Comparison of ENCODE assay signal across 24 cellular contexts in the genomic region with DNA sequence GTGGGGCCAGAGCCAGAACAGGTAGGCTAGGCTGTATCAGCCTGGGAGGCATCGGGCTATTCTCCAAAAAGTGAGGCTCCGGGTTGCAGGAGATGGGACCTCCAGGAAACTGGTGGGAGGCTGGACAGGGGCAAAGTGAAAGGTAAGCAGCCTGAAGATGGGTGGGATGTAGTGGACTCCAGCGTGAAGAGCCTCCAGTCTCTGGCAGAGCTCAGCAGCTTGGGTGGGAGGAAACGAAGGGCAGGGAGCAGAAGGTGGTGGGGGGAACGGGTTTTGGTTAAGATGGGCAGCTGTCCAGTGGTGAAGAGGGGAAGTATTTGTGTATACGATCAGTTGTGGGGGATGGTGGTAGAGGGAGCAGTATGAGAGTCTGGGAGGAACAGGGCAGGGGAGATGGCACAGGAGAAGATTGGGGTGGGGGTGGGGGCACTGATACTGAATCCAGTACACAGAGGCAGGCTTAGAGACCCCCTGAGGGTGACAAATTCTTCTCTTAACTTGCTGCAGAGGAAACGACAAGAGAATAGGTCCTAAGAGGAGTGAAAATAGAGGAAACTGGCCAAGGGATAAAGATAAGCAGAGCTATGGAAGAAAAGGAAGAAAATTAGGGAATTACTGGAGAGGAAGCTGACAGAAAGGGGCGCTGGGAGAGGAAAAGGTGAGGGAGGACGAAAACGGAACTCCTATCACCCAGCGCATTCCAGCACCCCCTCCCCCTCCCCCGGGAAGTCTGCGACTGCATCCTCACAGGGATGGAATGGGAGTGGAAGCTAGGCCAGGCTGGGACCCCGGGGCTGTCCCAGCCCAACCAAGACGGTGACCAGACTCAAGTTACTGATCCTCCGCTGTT. TPM values are rescaled to one million over a fixed set of nuclear protein-coding genes. Genes with fewer than 3 reads are reported as not detected.
DNase-seq lines count a peak whose midpoint lies in the region; ATAC-seq, FAIRE-seq and TF ChIP-seq lines count a peak whose summit lies in the region.
"Had no signal": no experiment of that assay in that cellular context is flagged by ENCODE, and none has a peak within 500 bp of the region (broad histone marks: within the 10 kb centered on the region; RNA-seq: fewer than 3 reads in every experiment).

No MANE protein-coding gene starts in this region.

- no peak for TF ChIP-seq EP300 in H1 (IDR thresholded peaks at IDR 0.05; ENCODE audit: borderline replicate concordance in 1 of 2, low read depth in 2 of 2, low read length in 2 of 2)
- no peak for TF ChIP-seq EP300 in upper lobe of left lung (IDR thresholded peaks at IDR 0.05)

- no peak overlapping the region for H3K56ac ChIP-seq in H1 (replicated peaks; ENCODE audit: insufficient read length, low read depth, low read length)

- H2BK20ac ChIP-seq in H1 (ENCODE audit: low read length) = 0 out of 2 replicates have a peak overlapping the region, but pooled peaks have one; percentile 61

- no peak overlapping the region for H3K4ac ChIP-seq in H1 (replicated peaks; ENCODE audit: insufficient read length, low read depth, low read length)

- no peak overlapping the region for H3K4me3 ChIP-seq in CD4-positive, alpha-beta memory T cell (ENCODE audit: low read length in 2 of 2)
- H3K4me3 ChIP-seq in HUES64 (ENCODE audit: low read length) (peak overlapping the region; percentile 59; the same call in 1 of the 2 replicates), H1 (ENCODE audit: extremely low read depth in 1 of 4, insufficient read depth in 2 of 4, low read depth in 3 of 4, low read length in 4 of 4) (peak overlapping the region in 1 of 4 experiments; percentile 70; a peak in 3 of 8 replicates), upper lobe of left lung (no peak overlapping the region), WERI-Rb-1 (ENCODE audit: low read depth, low read length) (no peak overlapping the region)
- H3K4me3 ChIP-seq: left lung, PC-9, smooth muscle cell, thoracic aorta had no signal

- DNase-seq in CD4-positive, alpha-beta memory T cell = no peak
- no peak for DNase-seq in H1 (ENCODE audit: low read depth in 1 of 2, low spot score in 2 of 2)
- DNase-seq in natural killer cell treated with Interleukin-12 subunit alpha and Interleukin-12 subunit beta and Interleukin-15 and Interleukin-18, amount 100 ng/mL, for 72 hours (ENCODE audit: low spot score) = peak; percentile 22
- DNase-seq in upper lobe of left lung = no peak
- DNase-seq in putamen (ENCODE audit: low spot score) = no peak
- DNase-seq in NCI-H226 = no peak
- no peak for DNase-seq in WERI-Rb-1
- DNase-seq: activated CD8-positive, alpha-beta T cell treated with anti-CD3 and anti-CD28 coated beads for 36 hours; amniotic stem cell; cerebellar nuclear complex; COR-L47; hypothalamus; KBM-7; left lung; NCI-H2107; NCI-H774; PC-9; stimulated activated CD4-positive, alpha-beta T cell treated with anti-CD3 and anti-CD28 coated beads, Interleukin-4, amount 100 ng/mL, for 4 hours had no signal

- 6% methylated on average over 14 of the region's 16 CpGs for WGBS in HUES64
- 11% methylated on average over 11 of the region's 16 CpGs; no CpG with 5 or more reads in 1 of the 2 experiments for WGBS in H1 (ENCODE audit: extremely low coverage in 1 of 2, insufficient coverage in 1 of 2, insufficient read length in 1 of 2, insufficient replicate concordance in 2 of 2, low coverage in 1 of 2, low lambda C conversion rate in 2 of 2, missing lambda C conversion rate in 1 of 2), 2 experiments
- WGBS in upper lobe of left lung, 2 donors = 3 to 7% methylated on average over 16 of the region's 16 CpGs

- H3K27me3 Mint-ChIP-seq in CD4-positive, alpha-beta memory T cell = peaks cover 59 to 63% of the 10 kb centered on the region in 2 donors
- peaks cover 43 to 47% of the 10 kb centered on the region in 2 donors for H3K27me3 Mint-ChIP-seq in natural killer cell treated with Interleukin-12 subunit alpha and Interleukin-12 subunit beta and Interleukin-15 and Interleukin-18, amount 100 ng/mL, for 72 hours

- H4K5ac ChIP-seq in H1 (ENCODE audit: insufficient read length, low read depth, low read length) = no peak overlapping the region

- H3K14ac ChIP-seq in H1 (ENCODE audit: insufficient read length) = no peak overlapping the region

- no peaks in the 10 kb centered on the region for H3K79me2 ChIP-seq in H1 (ENCODE audit: control insufficient read depth in 1 of 2, insufficient read depth in 2 of 2, low read length in 2 of 2)

- CTCF ChIA-PET in CD4-positive, alpha-beta memory T cell (lab: Charles Lee; ENCODE audit: partially characterized antibody) = interaction anchor here (1.6 kb wide), 1 partner anchor 27 kb away, joined by 5 read pairs; a partner anchor contains a TSS
- CTCF ChIA-PET in H1 (lab: Charles Lee; ENCODE audit: partially characterized antibody) = interaction anchor here (0.7 to 24.3 kb wide), 15 partner anchors 11 to 263 kb away, joined by 3 to 497 read pairs (median 5); a partner anchor contains a TSS

- H4K91ac ChIP-seq in H1 (replicated peaks; ENCODE audit: insufficient read length, low read length) = no peak overlapping the region

- TF ChIP-seq POLR2A in H1 (IDR thresholded peaks at IDR 0.05; ENCODE audit: control extremely low read depth in 1 of 2, low read depth in 2 of 2, low read length in 2 of 2) (no peak), upper lobe of left lung (IDR thresholded peaks at IDR 0.05) (no peak)

- no peak overlapping the region for H3K27ac ChIP-seq in CD4-positive, alpha-beta memory T cell (ENCODE audit: low read depth, low read length)
- H3K27ac ChIP-seq in HUES64 (ENCODE audit: low read depth, low read length) (no peak overlapping the region), H1 (ENCODE audit: low read depth, low read length) (no peak overlapping the region), upper lobe of left lung (no peak overlapping the region), WERI-Rb-1 (no peak overlapping the region)
- H3K27ac ChIP-seq: left lung, PC-9 had no signal

- H2BK12ac ChIP-seq in H1 (ENCODE audit: low read depth, low read length) = peak overlapping the region; percentile 84; the same call in 1 of the 2 replicates

- H3K36me3 ChIP-seq in CD4-positive, alpha-beta memory T cell (ENCODE audit: insufficient read depth, low read length) = no peaks in the 10 kb centered on the region
- H3K36me3 ChIP-seq in HUES64 (ENCODE audit: insufficient read depth, low read length) (no peaks in the 10 kb centered on the region), H1 (ENCODE audit: control insufficient read depth in 2 of 4, insufficient read depth in 4 of 4, low read length in 3 of 4) (peaks cover 0 to 6% (median 0%) of the 10 kb centered on the region in 4 experiments; a peak in 1 of 8 replicates), upper lobe of left lung (no peaks in the 10 kb centered on the region), WERI-Rb-1 (no peaks in the 10 kb centered on the region)
- H3K36me3 ChIP-seq: left lung, thoracic aorta had no signal

- H3K23me2 ChIP-seq in H1 (ENCODE audit: low read depth, low read length) = peaks cover 24% of the 10 kb centered on the region; the same call in 1 of the 2 replicates

- intact Hi-C loops in CD4-positive, alpha-beta memory T cell (cut with micrococcal nuclease) = no loop called here

- no peak overlapping the region for H3K23ac ChIP-seq in H1 (ENCODE audit: insufficient read length)

- peaks cover 0 to 3% of the 10 kb centered on the region in 2 donors for H3K36me3 Mint-ChIP-seq in CD4-positive, alpha-beta memory T cell
- H3K36me3 Mint-ChIP-seq in natural killer cell treated with Interleukin-12 subunit alpha and Interleukin-12 subunit beta and Interleukin-15 and Interleukin-18, amount 100 ng/mL, for 72 hours = no peaks in the 10 kb centered on the region

- H3K4me1 Mint-ChIP-seq in CD4-positive, alpha-beta memory T cell = peaks cover 16 to 42% (median 26%) of the 10 kb centered on the region in 4 donors
- H3K4me1 Mint-ChIP-seq in natural killer cell treated with Interleukin-12 subunit alpha and Interleukin-12 subunit beta and Interleukin-15 and Interleukin-18, amount 100 ng/mL, for 72 hours (ENCODE audit: low read depth in 2 of 2) = peaks cover 10 to 20% of the 10 kb centered on the region in 2 donors

- no peak overlapping the region for H2AFZ ChIP-seq in H1 (ENCODE audit: low read length)
- H2AFZ ChIP-seq: PC-9 had no signal

- no peak overlapping the region; the same call in none of the 2 replicates for H4K8ac ChIP-seq in H1 (ENCODE audit: extremely low read depth, insufficient read depth, low read length)

- peaks cover 0 to under 1% (median 0%) of the 10 kb centered on the region in 8 donors for H3K9me3 Mint-ChIP-seq in CD4-positive, alpha-beta memory T cell
- no peaks in the 10 kb centered on the region for H3K9me3 Mint-ChIP-seq in natural killer cell treated with Interleukin-12 subunit alpha and Interleukin-12 subunit beta and Interleukin-15 and Interleukin-18, amount 100 ng/mL, for 72 hours
- H3K9me3 Mint-ChIP-seq: activated CD8-positive, alpha-beta T cell treated with anti-CD3 and anti-CD28 coated beads for 36 hours; activated T-helper 2 cell treated with anti-CD3 and anti-CD28 coated beads, Interferon-gamma antibody, Interleukin-2, Interleukin-4, amounts not matched to agents 10 μg/mL and 5 μg/mL and 100 μg/mL, durations not matched to agents 14 hours and 24 hours and 36 hours had no signal

- ATAC-seq in natural killer cell treated with Interleukin-12 subunit alpha and Interleukin-12 subunit beta and Interleukin-15 and Interleukin-18, amount 100 ng/mL, for 72 hours = no peak
- ATAC-seq in upper lobe of left lung (ENCODE audit: low FRiP score in 2 of 2) = no peak
- ATAC-seq: activated CD8-positive, alpha-beta T cell treated with anti-CD3 and anti-CD28 coated beads for 36 hours; left lung had no signal

- H3K9me3 ChIP-seq in CD4-positive, alpha-beta memory T cell (ENCODE audit: control insufficient read depth in 1 of 2, low read length in 2 of 2) = no peaks in the 10 kb centered on the region
- H3K9me3 ChIP-seq in HUES64 (ENCODE audit: insufficient read depth, low read depth, low read length) (no peaks in the 10 kb centered on the region), H1 (ENCODE audit: insufficient read depth in 2 of 2, low read depth in 1 of 2, low read length in 1 of 2) (no peaks in the 10 kb centered on the region), upper lobe of left lung (no peaks in the 10 kb centered on the region), WERI-Rb-1 (ENCODE audit: severe bottlenecking) (peaks cover 7% of the 10 kb centered on the region)
- H3K9me3 ChIP-seq: left lung, thoracic aorta had no signal

- H3K9ac ChIP-seq in HUES64 (ENCODE audit: low read depth, low read length) = no peak overlapping the region
- H3K9ac ChIP-seq in H1 (replicated peaks in 1 of 4; ENCODE audit: extremely low read depth in 1 of 4, low read depth in 3 of 4, low read length in 3 of 4) = no peak overlapping the region

- peak overlapping the region; percentile 94 to 97 for H3K4me2 ChIP-seq in H1 (ENCODE audit: insufficient read depth in 1 of 2, low read depth in 2 of 2, low read length in 2 of 2)
- H3K4me2 ChIP-seq: smooth muscle cell had no signal

- H4K20me1 ChIP-seq in H1 (replicated peaks in 1 of 2; ENCODE audit: control insufficient read depth in 1 of 2, insufficient read depth in 2 of 2, low read length in 2 of 2) = peaks cover 4 to 5% of the 10 kb centered on the region in 2 experiments

- no peak overlapping the region; the same call in 1 of the 2 replicates for H2BK15ac ChIP-seq in H1 (ENCODE audit: low read length)

- H3K27ac Mint-ChIP-seq in CD4-positive, alpha-beta memory T cell = peak overlapping the region in 1 of 7 donors; percentile 79
- H3K27ac Mint-ChIP-seq in natural killer cell treated with Interleukin-12 subunit alpha and Interleukin-12 subunit beta and Interleukin-15 and Interleukin-18, amount 100 ng/mL, for 72 hours = no peak overlapping the region
- H3K27ac Mint-ChIP-seq: activated CD8-positive, alpha-beta T cell treated with anti-CD3 and anti-CD28 coated beads for 36 hours; activated T-helper 2 cell treated with anti-CD3 and anti-CD28 coated beads, Interferon-gamma antibody, Interleukin-2, Interleukin-4, amounts not matched to agents 10 μg/mL and 5 μg/mL and 100 μg/mL, durations not matched to agents 14 hours and 24 hours and 36 hours; progenitor cell of endocrine pancreas had no signal

- no peak for TF ChIP-seq RAD21 in H1 (IDR thresholded peaks at IDR 0.05 in 1 of 2, conservative IDR thresholded peaks at IDR 0.05 in 1 of 2; ENCODE audit: low read depth in 2 of 2, low read length in 2 of 2)

- POLR2A ChIA-PET in CD4-positive, alpha-beta memory T cell (lab: Charles Lee; ENCODE audit: partially characterized antibody) = no interaction called here
- POLR2A ChIA-PET in H1 (lab: Charles Lee; ENCODE audit: partially characterized antibody) = interaction anchor here (1.0 to 1.9 kb wide), 6 partner anchors 9 to 49 kb away, joined by 3 to 8 read pairs (median 4); no protein-coding TSS in a partner anchor

- no peak overlapping the region for H3K18ac ChIP-seq in H1 (ENCODE audit: extremely low read depth, low read length)

- no peak for FAIRE-seq in H1 (lab: Jason Lieb, UNC)
- FAIRE-seq: endometrium had no signal

- peaks cover 34% of the 10 kb centered on the region for H3K4me1 ChIP-seq in CD4-positive, alpha-beta memory T cell (ENCODE audit: insufficient read depth, low read length)
- peaks cover 27% of the 10 kb centered on the region for H3K4me1 ChIP-seq in HUES64 (ENCODE audit: insufficient read depth, low read length)
- peaks cover 16 to 41% (median 23%) of the 10 kb centered on the region in 4 experiments for H3K4me1 ChIP-seq in H1 (replicated peaks in 1 of 4; ENCODE audit: control insufficient read depth in 3 of 4, insufficient read depth in 4 of 4, low read length in 3 of 4)
- peaks cover 36 to 45% (median 41%) of the 10 kb centered on the region in 4 donors for H3K4me1 ChIP-seq in upper lobe of left lung

- no peak overlapping the region for H2BK120ac ChIP-seq in H1 (replicated peaks; ENCODE audit: low read depth, low read length)

- H3K4me3 Mint-ChIP-seq in CD4-positive, alpha-beta memory T cell = peak overlapping the region in 7 of 8 donors; percentile 13 to 80 (median 22)
- H3K4me3 Mint-ChIP-seq in natural killer cell treated with Interleukin-12 subunit alpha and Interleukin-12 subunit beta and Interleukin-15 and Interleukin-18, amount 100 ng/mL, for 72 hours = peak overlapping the region; percentile 13

- H2AK5ac ChIP-seq in H1 (ENCODE audit: low read depth, low read length) = peak overlapping the region; percentile 92

- H3K27me3 ChIP-seq in CD4-positive, alpha-beta memory T cell (ENCODE audit: insufficient read depth, low read length) = peaks cover 61% of the 10 kb centered on the region
- peaks cover 100% of the 10 kb centered on the region for H3K27me3 ChIP-seq in HUES64 (ENCODE audit: insufficient read depth, low read length)
- peaks cover 68 to 92% (median 80%) of the 10 kb centered on the region in 4 experiments for H3K27me3 ChIP-seq in H1 (replicated peaks in 1 of 4; ENCODE audit: control insufficient read depth in 3 of 4, extremely low read depth in 1 of 4, insufficient read depth in 3 of 4, low read length in 3 of 4)
- peaks cover 0 to 70% (median 41%) of the 10 kb centered on the region in 4 donors for H3K27me3 ChIP-seq in upper lobe of left lung
- peaks cover 22% of the 10 kb centered on the region for H3K27me3 ChIP-seq in WERI-Rb-1 (ENCODE audit: insufficient read depth, low read depth, severe bottlenecking)

- H2BK5ac ChIP-seq in H1 (ENCODE audit: low read depth, low read length) = no peak overlapping the region; the same call in 1 of the 2 replicates

- TF ChIP-seq CTCF in H1 (IDR thresholded peaks at IDR 0.05; ENCODE audit: control extremely low read depth in 1 of 3, insufficient read depth in 1 of 3, low read depth in 1 of 3, low read length in 3 of 3) (no peak), upper lobe of left lung (IDR thresholded peaks at IDR 0.05) (no peak), WERI-Rb-1 (IDR thresholded peaks at IDR 0.05; ENCODE audit: low read depth, low read length) (no peak)

- no peaks in the 10 kb centered on the region for H3K79me1 ChIP-seq in H1 (ENCODE audit: low read depth, low read length)

RNA-seq across cellular contexts. Expression of a gene that starts 2.9 kb away (rescaled TPM):
- not detected for total RNA-seq in CD4-positive, alpha-beta memory T cell
- polyA plus RNA-seq in CD4-positive, alpha-beta memory T cell = not detected
- polyA plus RNA-seq in HUES64 (2013, experiment 1 of 2) = 1.7 TPM
- 1.9 TPM for polyA plus RNA-seq in HUES64 (2013, experiment 2 of 2)
- total RNA-seq in H1 (2021; fragmentation: NEBNext Ultra II Directional; extraction: Animal tissue kit (Norgen Biotek cat#: 25700)) = 4.8 and 4.9 TPM in 2 replicates
- polyA plus RNA-seq in H1 (2011; rRNA removed) = 2.4 and 3.3 TPM in 2 replicates
- 2.8 TPM for polyA plus RNA-seq in H1 (2011; cell fraction: cytosol; rRNA removed)
- polyA plus RNA-seq in H1 (2011; cell fraction: nucleus; rRNA removed) = 3.5 TPM
- 2.2 to 3.8 TPM (median 3.0 TPM) in 4 replicates for polyA plus RNA-seq in H1 (2012, experiment 1 of 2)
- 1.8 TPM for polyA plus RNA-seq in H1 (2012, experiment 2 of 2)
- polyA plus RNA-seq in H1 (2013, experiment 1 of 2) = 3.2 TPM
- 3.2 TPM for polyA plus RNA-seq in H1 (2013, experiment 2 of 2)
- polyA minus RNA-seq in H1 (2011; rRNA and poly(A)+ RNA removed) = 1.1 and 2.1 TPM in 2 replicates
- polyA minus RNA-seq in H1 (2011; cell fraction: cytosol; rRNA and poly(A)+ RNA removed) = 3.4 TPM
- 3.5 TPM for polyA minus RNA-seq in H1 (2011; cell fraction: nucleus; rRNA and poly(A)+ RNA removed)
- not detected for total RNA-seq in natural killer cell treated with Interleukin-12 subunit alpha and Interleukin-12 subunit beta and Interleukin-15 and Interleukin-18, amount 100 ng/mL, for 72 hours
- total RNA-seq in upper lobe of left lung = not detected
- total RNA-seq: activated CD8-positive, alpha-beta T cell treated with anti-CD3 and anti-CD28 coated beads for 36 hours; activated T-helper 2 cell treated with anti-CD3 and anti-CD28 coated beads, Interferon-gamma antibody, Interleukin-2, Interleukin-4, amounts not matched to agents 10 μg/mL and 5 μg/mL and 100 μg/mL, durations not matched to agents 14 hours and 24 hours and 36 hours; left lung; PC-9; smooth muscle cell; thoracic aorta had no signal
- polyA plus RNA-seq: smooth muscle cell had no signal

RNA-seq across cellular contexts. Expression of a gene that starts 27.2 kb away (rescaled TPM):
- total RNA-seq in CD4-positive, alpha-beta memory T cell = not detected
- polyA plus RNA-seq in CD4-positive, alpha-beta memory T cell = under 1 TPM in 1 of 2 donors, not detected in 1; 0.58 TPM
- 3.8 TPM for polyA plus RNA-seq in HUES64 (2013, experiment 1 of 2)
- 3.2 TPM for polyA plus RNA-seq in HUES64 (2013, experiment 2 of 2)
- 10.7 and 11.5 TPM in 2 replicates for total RNA-seq in H1 (2021; fragmentation: NEBNext Ultra II Directional; extraction: Animal tissue kit (Norgen Biotek cat#: 25700))
- polyA plus RNA-seq in H1 (2011; rRNA removed) = 4.2 and 4.5 TPM in 2 replicates
- polyA plus RNA-seq in H1 (2011; cell fraction: cytosol; rRNA removed) = 8.9 TPM
- polyA plus RNA-seq in H1 (2011; cell fraction: nucleus; rRNA removed) = 5.4 TPM
- polyA plus RNA-seq in H1 (2012, experiment 1 of 2) = 7.2 to 11.0 TPM (median 10.2 TPM) in 4 replicates
- 9.2 TPM for polyA plus RNA-seq in H1 (2012, experiment 2 of 2)
- 5.3 TPM for polyA plus RNA-seq in H1 (2013, experiment 1 of 2)
- 6.1 TPM for polyA plus RNA-seq in H1 (2013, experiment 2 of 2)
- polyA minus RNA-seq in H1 (2011; rRNA and poly(A)+ RNA removed) = 2.3 and 4.9 TPM in 2 replicates
- 4.0 TPM for polyA minus RNA-seq in H1 (2011; cell fraction: cytosol; rRNA and poly(A)+ RNA removed)
- polyA minus RNA-seq in H1 (2011; cell fraction: nucleus; rRNA and poly(A)+ RNA removed) = 2.3 TPM
- 10 to 100 TPM in 1 of 2 donors, 1 to 10 TPM in 1; 3.4 to 10.2 TPM for total RNA-seq in natural killer cell treated with Interleukin-12 subunit alpha and Interleukin-12 subunit beta and Interleukin-15 and Interleukin-18, amount 100 ng/mL, for 72 hours
- 10 to 100 TPM; 26.2 to 49.2 (median 34.2) TPM for total RNA-seq in upper lobe of left lung

Comparison
In these comparisons a context has a peak if more than half of its experiments do, and no peak if none do; other contexts are left out.
1. RNA of a gene that starts 27.2 kb away (total RNA-seq): 26.2 to 49.2 TPM in upper lobe of left lung, 10.7 to 11.5 TPM in H1 and 3.4 to 10.2 TPM in natural killer cell treated with Interleukin-12 subunit alpha and Interleukin-12 subunit beta and Interleukin-15 and Interleukin-18, amount 100 ng/mL, for 72 hours; not detected in CD4-positive, alpha-beta memory T cell; every median in the first group is over 4 times any median in the second.